In the genomic region with DNA sequence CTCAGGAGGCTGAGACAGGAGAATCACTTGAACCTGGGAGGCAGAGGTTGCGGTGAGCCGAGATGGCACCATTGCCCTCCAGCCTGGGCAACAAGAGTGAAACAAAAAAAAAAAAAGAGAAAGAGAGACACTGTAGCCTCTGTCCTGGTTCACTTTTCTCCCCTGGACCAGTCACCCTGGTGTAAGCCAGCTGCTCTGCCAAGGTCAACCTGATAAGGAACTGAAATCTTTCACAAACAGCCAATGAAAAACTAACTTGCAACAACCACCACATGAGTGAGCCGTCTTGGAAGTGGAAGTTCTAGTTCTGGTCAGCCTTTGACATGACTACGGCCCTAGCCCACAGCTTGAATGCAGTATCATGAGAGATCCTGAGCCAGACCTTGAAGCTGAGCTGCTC, we compare ENCODE assay signal across 1 cellular context.
TF ChIP-seq lines count a peak whose summit lies in the region.

No MANE protein-coding gene starts in this region.

TF ChIP-seq in HepG2, 621 proteins besides CTCF, POLR2A, EP300 and RAD21 (continued from another document):
- TF ChIP-seq, protein P1, sequence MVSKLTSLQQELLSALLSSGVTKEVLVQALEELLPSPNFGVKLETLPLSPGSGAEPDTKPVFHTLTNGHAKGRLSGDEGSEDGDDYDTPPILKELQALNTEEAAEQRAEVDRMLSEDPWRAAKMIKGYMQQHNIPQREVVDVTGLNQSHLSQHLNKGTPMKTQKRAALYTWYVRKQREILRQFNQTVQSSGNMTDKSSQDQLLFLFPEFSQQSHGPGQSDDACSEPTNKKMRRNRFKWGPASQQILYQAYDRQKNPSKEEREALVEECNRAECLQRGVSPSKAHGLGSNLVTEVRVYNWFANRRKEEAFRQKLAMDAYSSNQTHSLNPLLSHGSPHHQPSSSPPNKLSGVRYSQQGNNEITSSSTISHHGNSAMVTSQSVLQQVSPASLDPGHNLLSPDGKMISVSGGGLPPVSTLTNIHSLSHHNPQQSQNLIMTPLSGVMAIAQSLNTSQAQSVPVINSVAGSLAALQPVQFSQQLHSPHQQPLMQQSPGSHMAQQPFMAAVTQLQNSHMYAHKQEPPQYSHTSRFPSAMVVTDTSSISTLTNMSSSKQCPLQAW (CRISPR knock-in tag; IDR thresholded peaks at IDR 0.05), result no peak
- TF ChIP-seq, protein P2, sequence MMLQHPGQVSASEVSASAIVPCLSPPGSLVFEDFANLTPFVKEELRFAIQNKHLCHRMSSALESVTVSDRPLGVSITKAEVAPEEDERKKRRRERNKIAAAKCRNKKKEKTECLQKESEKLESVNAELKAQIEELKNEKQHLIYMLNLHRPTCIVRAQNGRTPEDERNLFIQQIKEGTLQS (CRISPR knock-in tag; IDR thresholded peaks at IDR 0.05), result no peak
- TF ChIP-seq HNF4A (CRISPR knock-in tag; IDR thresholded peaks at IDR 0.05), result peak; percentile 32; the same call in 1 of the 2 replicates
- peak; percentile 22; the same call in 1 of the 2 replicates for TF ChIP-seq ZNF460 (CRISPR knock-in tag; IDR thresholded peaks at IDR 0.05; ENCODE audit: borderline replicate concordance)
- TF ChIP-seq, protein P3, sequence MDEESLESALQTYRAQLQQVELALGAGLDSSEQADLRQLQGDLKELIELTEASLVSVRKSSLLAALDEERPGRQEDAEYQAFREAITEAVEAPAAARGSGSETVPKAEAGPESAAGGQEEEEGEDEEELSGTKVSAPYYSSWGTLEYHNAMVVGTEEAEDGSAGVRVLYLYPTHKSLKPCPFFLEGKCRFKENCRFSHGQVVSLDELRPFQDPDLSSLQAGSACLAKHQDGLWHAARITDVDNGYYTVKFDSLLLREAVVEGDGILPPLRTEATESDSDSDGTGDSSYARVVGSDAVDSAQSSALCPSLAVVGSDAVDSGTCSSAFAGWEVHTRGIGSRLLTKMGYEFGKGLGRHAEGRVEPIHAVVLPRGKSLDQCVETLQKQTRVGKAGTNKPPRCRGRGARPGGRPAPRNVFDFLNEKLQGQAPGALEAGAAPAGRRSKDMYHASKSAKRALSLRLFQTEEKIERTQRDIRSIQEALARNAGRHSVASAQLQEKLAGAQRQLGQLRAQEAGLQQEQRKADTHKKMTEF (CRISPR knock-in tag; IDR thresholded peaks at IDR 0.05), result 0 out of 2 replicates have a peak, but pooled peaks have one; percentile 24
- no peak for TF ChIP-seq SP2 (CRISPR knock-in tag; IDR thresholded peaks at IDR 0.05)
- peak; percentile 48; the same call in 1 of the 2 replicates for TF ChIP-seq ELF3 (CRISPR knock-in tag; IDR thresholded peaks at IDR 0.05)
- TF ChIP-seq NCOA2 (CRISPR knock-in tag; IDR thresholded peaks at IDR 0.05), result no peak
- TF ChIP-seq NFKB2 (CRISPR knock-in tag; IDR thresholded peaks at IDR 0.05; ENCODE audit: borderline replicate concordance), result no peak
- no peak for TF ChIP-seq ZNF615 (CRISPR knock-in tag; IDR thresholded peaks at IDR 0.05; ENCODE audit: borderline replicate concordance)
- TF ChIP-seq, protein P4, sequence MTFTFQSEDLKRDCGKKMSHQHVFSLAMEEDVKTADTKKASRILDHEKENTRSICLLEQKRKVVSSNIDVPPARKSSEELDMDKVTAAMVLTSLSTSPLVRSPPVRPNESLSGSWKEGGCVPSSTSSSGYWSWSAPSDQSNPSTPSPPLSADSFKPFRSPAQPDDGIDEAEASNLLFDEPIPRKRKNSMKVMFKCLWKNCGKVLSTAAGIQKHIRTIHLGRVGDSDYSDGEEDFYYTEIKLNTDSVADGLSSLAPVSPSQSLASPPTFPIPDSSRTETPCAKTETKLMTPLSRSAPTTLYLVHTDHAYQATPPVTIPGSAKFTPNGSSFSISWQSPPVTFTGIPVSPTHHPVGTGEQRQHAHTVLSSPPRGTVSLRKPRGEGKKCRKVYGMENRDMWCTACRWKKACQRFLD (CRISPR knock-in tag; IDR thresholded peaks at IDR 0.05; ENCODE audit: borderline replicate concordance), result no peak
- no peak for TF ChIP-seq RXRA (CRISPR knock-in tag; IDR thresholded peaks at IDR 0.05)
- no peak for TF ChIP-seq KLF12 (CRISPR knock-in tag; IDR thresholded peaks at IDR 0.05; ENCODE audit: borderline replicate concordance)
- no peak for TF ChIP-seq HCFC1 (IDR thresholded peaks at IDR 0.05; ENCODE audit: low read depth, low read length)
- TF ChIP-seq ZNF136 (CRISPR knock-in tag; IDR thresholded peaks at IDR 0.05; ENCODE audit: low read depth), result no peak
